Comparison of ENCODE assay signal across 1 cellular context in genomic region chr19:58553799-58554493, GRCh38.
TF ChIP-seq lines count a peak whose summit lies in the region.

No MANE protein-coding gene starts in this region.

TF ChIP-seq in HepG2, 621 proteins besides CTCF, POLR2A, EP300 and RAD21 (continues in another document):
- no peak for TF ChIP-seq ZNF761 (CRISPR knock-in tag; conservative IDR thresholded peaks at IDR 0.05)
- no peak for TF ChIP-seq ZNF772 (CRISPR knock-in tag; IDR thresholded peaks at IDR 0.05)
- 0 out of 2 replicates have a peak, but pooled peaks have one; percentile 71 for TF ChIP-seq ZNF224 (CRISPR knock-in tag; IDR thresholded peaks at IDR 0.05)
- no peak for TF ChIP-seq ZNF770 (CRISPR knock-in tag; IDR thresholded peaks at IDR 0.05)
- TF ChIP-seq BORCS8-MEF2B (CRISPR knock-in tag; IDR thresholded peaks at IDR 0.05) = 0 out of 2 replicates have a peak, but pooled peaks have one; percentile 0
- TF ChIP-seq MTERF4 (CRISPR knock-in tag; IDR thresholded peaks at IDR 0.05) = no peak
- TF ChIP-seq ZFP90 (CRISPR knock-in tag; IDR thresholded peaks at IDR 0.05; ENCODE audit: borderline replicate concordance) = no peak
- TF ChIP-seq ZBTB20 (CRISPR knock-in tag; IDR thresholded peaks at IDR 0.05; ENCODE audit: borderline replicate concordance, low read depth) = no peak
- TF ChIP-seq DPF2 (CRISPR knock-in tag; IDR thresholded peaks at IDR 0.05; ENCODE audit: borderline replicate concordance, low read depth) = no peak
- no peak for TF ChIP-seq FOXK2 (IDR thresholded peaks at IDR 0.05)
- TF ChIP-seq KIAA2018 (CRISPR knock-in tag; IDR thresholded peaks at IDR 0.05; ENCODE audit: borderline replicate concordance) = no peak
- no peak for TF ChIP-seq ARID3A (IDR thresholded peaks at IDR 0.05; ENCODE audit: low read depth, low read length)
- no peak for TF ChIP-seq ZNF75D (CRISPR knock-in tag; IDR thresholded peaks at IDR 0.05; ENCODE audit: borderline replicate concordance)
- TF ChIP-seq ZNF24 (IDR thresholded peaks at IDR 0.05) = no peak
- 0 out of 2 replicates have a peak, but pooled peaks have one; percentile 19 for TF ChIP-seq ZNF430 (CRISPR knock-in tag; IDR thresholded peaks at IDR 0.05)
- TF ChIP-seq ZNF891 (CRISPR knock-in tag; IDR thresholded peaks at IDR 0.05) = 0 out of 2 replicates have a peak, but pooled peaks have one; percentile 22
- TF ChIP-seq RXRB (CRISPR knock-in tag; IDR thresholded peaks at IDR 0.05; ENCODE audit: borderline replicate concordance) = no peak
- TF ChIP-seq ZNF180 (CRISPR knock-in tag; IDR thresholded peaks at IDR 0.05; ENCODE audit: borderline replicate concordance, low read depth) = no peak
- TF ChIP-seq ZNF367 (CRISPR knock-in tag; IDR thresholded peaks at IDR 0.05; ENCODE audit: borderline replicate concordance) = no peak
- TF ChIP-seq SRY (CRISPR knock-in tag; IDR thresholded peaks at IDR 0.05) = no peak
- TF ChIP-seq ZNF280B (CRISPR knock-in tag; IDR thresholded peaks at IDR 0.05; ENCODE audit: borderline replicate concordance) = 0 out of 2 replicates have a peak, but pooled peaks have one; percentile 24
- no peak for TF ChIP-seq CERS6 (CRISPR knock-in tag; IDR thresholded peaks at IDR 0.05)
- no peak for TF ChIP-seq ZNF629 (CRISPR knock-in tag; conservative IDR thresholded peaks at IDR 0.05)
- no peak for TF ChIP-seq ETS1 (CRISPR knock-in tag; IDR thresholded peaks at IDR 0.05)
- no peak; the same call in 1 of the 2 replicates for TF ChIP-seq CSRNP1 (CRISPR knock-in tag; IDR thresholded peaks at IDR 0.05)
- no peak for TF ChIP-seq RFX5 (IDR thresholded peaks at IDR 0.05; ENCODE audit: low read depth, low read length)
- TF ChIP-seq ZNF800 (CRISPR knock-in tag; IDR thresholded peaks at IDR 0.05) = no peak
- no peak for TF ChIP-seq ZNF687 (CRISPR knock-in tag; IDR thresholded peaks at IDR 0.05)
